In the genomic region with DNA sequence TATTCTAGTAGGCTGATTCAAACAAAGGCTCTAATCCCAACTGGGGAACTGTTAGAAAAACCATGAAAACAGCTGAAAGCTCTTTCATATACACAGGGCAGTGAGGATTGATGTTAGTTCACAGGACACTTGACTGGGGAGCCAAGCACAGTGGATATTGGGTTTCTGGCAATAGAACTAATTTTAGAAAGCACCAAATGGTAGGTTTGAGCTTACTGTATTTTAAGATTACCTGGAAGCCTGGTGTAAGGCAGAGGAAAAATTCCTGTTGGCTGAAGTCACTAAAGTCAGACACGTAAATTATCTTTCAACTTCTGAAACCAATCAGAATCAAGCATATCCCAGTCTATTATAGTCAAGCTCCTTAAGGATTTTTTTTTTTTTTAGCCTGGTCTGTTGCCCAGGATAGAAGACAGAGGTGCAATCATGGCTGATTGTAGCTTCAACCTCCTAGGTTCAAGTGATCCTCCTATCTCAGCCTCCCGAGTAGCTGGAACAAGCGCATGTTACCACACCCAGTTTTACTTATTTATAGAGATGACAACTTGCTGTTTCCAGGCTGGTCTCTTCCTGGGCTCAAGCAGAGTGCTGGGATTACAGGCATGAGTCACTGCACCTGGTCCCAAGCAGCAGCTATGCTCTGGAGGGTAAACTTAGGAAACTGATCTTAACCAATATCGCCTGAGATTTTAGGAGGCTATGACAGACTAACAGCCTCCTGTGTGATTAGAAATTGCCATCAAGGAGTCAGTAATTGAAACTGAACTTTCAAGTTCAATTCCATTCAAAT, we compare ENCODE assay signal across 8 cellular contexts. TPM values are rescaled to one million over a fixed set of nuclear protein-coding genes. Genes with fewer than 3 reads are reported as not detected.
A peak's percentile ranks its signal among the peaks of the same experiment; 100 is the strongest.
DNase-seq lines count a peak whose midpoint lies in the region; ATAC-seq, FAIRE-seq and TF ChIP-seq lines count a peak whose summit lies in the region.

No MANE protein-coding gene starts in this region.

- intact Hi-C loops in A673 (cut with micrococcal nuclease; ENCODE audit: unreplicated experiment): loop anchor here (10.0 kb wide), 1 partner anchor 210 kb away; no protein-coding TSS in a partner anchor

- H3K4me3 ChIP-seq in A673 (ENCODE audit: low read depth, low read length, poor library complexity, severe bottlenecking) (peak overlapping the region; percentile 72), keratinocyte (ENCODE audit: control insufficient read depth in 2 of 3, extremely low read depth in 1 of 3, insufficient read depth in 2 of 3, low read depth in 1 of 3, low read length in 3 of 3) (peak overlapping the region in 2 of 3 experiments; percentile 99 to 100)

- H4K20me1 ChIP-seq in keratinocyte (ENCODE audit: control insufficient read depth, extremely low read depth, insufficient read depth, low read length): peaks cover 20% of the 10 kb centered on the region

- dilution Hi-C loops in keratinocyte (cut with MboI; ENCODE audit: extremely low pct_ligation_motif_present, low sequenced_read_pairs): no loop called here

- H3K27ac Mint-ChIP-seq in activated naive CD4-positive, alpha-beta T cell treated with anti-CD3 and anti-CD28 coated beads, Interleukin-2, amount 50 U/mL, for 72 hours: peak overlapping the region; percentile 67 to 99

- FAIRE-seq in keratinocyte (lab: Jason Lieb, UNC): peak; percentile 77

- BruUV-seq in A673 (replicated peaks; lab: Mats Ljungman, UMichigan): no TSS peak

- H3K9me3 Mint-ChIP-seq in activated naive CD4-positive, alpha-beta T cell treated with anti-CD3 and anti-CD28 coated beads, Interleukin-2, amount 50 U/mL, for 72 hours: no peaks in the 10 kb centered on the region

- CTCF ChIA-PET in A673 (lab: Charles Lee): no interaction called here

- H3K79me2 ChIP-seq in keratinocyte (ENCODE audit: control insufficient read depth, insufficient read depth, low read length): peaks cover 40% of the 10 kb centered on the region

- peak overlapping the region; percentile 79 for H3K4me2 ChIP-seq in keratinocyte (ENCODE audit: control insufficient read depth, extremely low read depth, insufficient read depth, low read depth, low read length)

- H2AFZ ChIP-seq in keratinocyte (ENCODE audit: control insufficient read depth, low read length): no peak overlapping the region

- H3K9ac ChIP-seq in keratinocyte (ENCODE audit: control insufficient read depth, extremely low read depth, insufficient read depth, low read length): peak overlapping the region; percentile 99

- POLR2A ChIA-PET in A673 (lab: Charles Lee; ENCODE audit: low non-redundant PET): interaction anchor here (0.6 to 1.1 kb wide), 4 partner anchors 9 to 32 kb away, joined by 3 to 12 read pairs (median 4); partner anchors contain the start of gene SYNCRIP

- no peak for TF ChIP-seq CTCF in A673 (conservative IDR thresholded peaks at IDR 0.05; ENCODE audit: low read depth, low read length)
- no peak for TF ChIP-seq CTCF in keratinocyte (optimal IDR thresholded peaks at IDR 0.05 in 1 of 3, IDR thresholded peaks at IDR 0.05 in 1 of 3, conservative IDR thresholded peaks at IDR 0.05 in 1 of 3; ENCODE audit: extremely low read depth in 1 of 3, insufficient read depth in 2 of 3, low read length in 3 of 3)

- peaks cover 57 to 60% of the 10 kb centered on the region in 2 donors for H3K36me3 Mint-ChIP-seq in activated naive CD4-positive, alpha-beta T cell treated with anti-CD3 and anti-CD28 coated beads, Interleukin-2, amount 50 U/mL, for 72 hours

- no peaks in the 10 kb centered on the region for H3K27me3 ChIP-seq in A673 (replicated peaks; ENCODE audit: insufficient read depth, low read depth, low read length, poor library complexity)
- no peaks in the 10 kb centered on the region for H3K27me3 ChIP-seq in keratinocyte (ENCODE audit: control insufficient read depth, extremely low read depth, insufficient read depth, low read length)

- no peaks in the 10 kb centered on the region for H3K9me3 ChIP-seq in A673 (ENCODE audit: low read depth, low read length, poor library complexity, severe bottlenecking)
- no peaks in the 10 kb centered on the region for H3K9me3 ChIP-seq in keratinocyte (ENCODE audit: control insufficient read depth, low read depth, low read length)

- H3K9me1 ChIP-seq in keratinocyte (ENCODE audit: control insufficient read depth, extremely low read depth, insufficient read depth, low read length): peaks cover 2% of the 10 kb centered on the region

- H3K36me3 ChIP-seq in A673 (ENCODE audit: insufficient read depth, low read length, poor library complexity, severe bottlenecking): peaks cover 50% of the 10 kb centered on the region
- H3K36me3 ChIP-seq in keratinocyte (ENCODE audit: control insufficient read depth in 2 of 2, extremely low read depth in 1 of 2, insufficient read depth in 2 of 2, low read length in 2 of 2): peaks cover 1 to 33% of the 10 kb centered on the region in 2 experiments

- DNase-seq in A673 (ENCODE audit: low spot score): no peak
- peak; percentile 83 for DNase-seq in HCEC 1CT
- no peak for DNase-seq in activated naive CD4-positive, alpha-beta T cell treated with anti-CD3 and anti-CD28 coated beads, Interleukin-2, amount 50 U/mL, for 72 hours (ENCODE audit: low spot score in 2 of 2)
- DNase-seq in keratinocyte (ENCODE audit: low read depth, low spot score): peak; percentile 71
- DNase-seq in foreskin melanocyte: no peak
- no peak for DNase-seq in effector CD4-positive, alpha-beta T cell
- DNase-seq in stimulated activated CD4-positive, alpha-beta T cell treated with anti-CD3 and anti-CD28 coated beads, Interleukin-2, amount 100 ng/mL, for 48 hours: no peak
- no peak for DNase-seq in activated CD8-positive, alpha-beta memory T cell treated with anti-CD3 and anti-CD28 coated beads, Interleukin-2, amount 50 U/mL, for 4 hours

- H3K27ac ChIP-seq in A673 (ENCODE audit: low read depth, low read length, poor library complexity, severe bottlenecking): peak overlapping the region; percentile 31
- peak overlapping the region; percentile 94 for H3K27ac ChIP-seq in keratinocyte (ENCODE audit: control insufficient read depth, insufficient read depth, low read length)

- ATAC-seq in activated naive CD4-positive, alpha-beta T cell treated with anti-CD3 and anti-CD28 coated beads, Interleukin-2, amount 50 U/mL, for 72 hours: no peak

- H3K4me1 ChIP-seq in A673 (ENCODE audit: insufficient read depth, low read length, poor library complexity, severe bottlenecking) (peaks cover 18% of the 10 kb centered on the region), keratinocyte (ENCODE audit: control insufficient read depth, extremely low read depth, insufficient read depth, low read length) (peaks cover 26% of the 10 kb centered on the region)

RNA-seq across cellular contexts. Expression of gene SYNCRIP, which starts 32.5 kb away (rescaled TPM):
- total RNA-seq in A673 (2021): 191 and 221 TPM in 2 replicates
- total RNA-seq in activated naive CD4-positive, alpha-beta T cell treated with anti-CD3 and anti-CD28 coated beads, Interleukin-2, amount 50 U/mL, for 72 hours: 100 to 1,000 TPM in 1 of 2 donors, 10 to 100 TPM in 1; 78.3 to 147 TPM
- 20.3 to 56.8 TPM (median 22.6 TPM) in 3 replicates for polyA plus RNA-seq in keratinocyte
- 155 TPM for polyA plus RNA-seq in keratinocyte (2011; ENCODE audit: low read depth)
- polyA plus RNA-seq in keratinocyte (2011; cell fraction: cytosol; rRNA removed): 28.7 and 54.7 TPM in 2 replicates
- polyA plus RNA-seq in keratinocyte (2011; cell fraction: nucleus; rRNA removed): 54.3 and 69.9 TPM in 2 replicates
- 75.2 and 130 TPM in 2 replicates for polyA plus RNA-seq in keratinocyte (2012; ENCODE audit: low replicate concordance)
- polyA minus RNA-seq in keratinocyte: 11.7 to 59.2 TPM (median 22.3 TPM) in 3 replicates
- polyA minus RNA-seq in keratinocyte (2011; cell fraction: cytosol; rRNA and poly(A)+ RNA removed): 20.0 TPM
- 21.3 and 48.4 TPM in 2 replicates for polyA minus RNA-seq in keratinocyte (2011; cell fraction: nucleus; rRNA and poly(A)+ RNA removed)

Comparison
In these comparisons a context has a peak if more than half of its experiments do, and no peak if none do; other contexts are left out.
1. DNase-seq: peak in HCEC 1CT (single experiment) and keratinocyte (single experiment); none in A673 (single experiment), activated naive CD4-positive, alpha-beta T cell treated with anti-CD3 and anti-CD28 coated beads, Interleukin-2, amount 50 U/mL, for 72 hours (0 of 2), foreskin melanocyte (single experiment), effector CD4-positive, alpha-beta T cell (single experiment), stimulated activated CD4-positive, alpha-beta T cell treated with anti-CD3 and anti-CD28 coated beads, Interleukin-2, amount 100 ng/mL, for 48 hours (0 of 2) and activated CD8-positive, alpha-beta memory T cell treated with anti-CD3 and anti-CD28 coated beads, Interleukin-2, amount 50 U/mL, for 4 hours (single experiment).